Comparison of ENCODE assay signal across 10 cellular contexts in genomic region chr3:108208831-108209230, GRCh38. TPM values are rescaled to one million over a fixed set of nuclear protein-coding genes. Genes with fewer than 3 reads are reported as not detected.
A peak's percentile ranks its signal among the peaks of the same experiment; 100 is the strongest.
DNase-seq lines count a peak whose midpoint lies in the region; ATAC-seq and TF ChIP-seq lines count a peak whose summit lies in the region.
"Had no signal": no experiment of that assay in that cellular context is flagged by ENCODE, and none has a peak within 500 bp of the region (broad histone marks: within the 10 kb centered on the region; RNA-seq: fewer than 3 reads in every experiment).

No MANE protein-coding gene starts in this region.

- DNase-seq in activated B cell treated with CpG ODN at 0.5 μM for 24 hours, result no peak
- DNase-seq in NCI-H2196 (lab: John Stamatoyannopoulos, UW; ENCODE audit: unreplicated experiment), result no peak
- no peak for DNase-seq in glomerular visceral epithelial cell (ENCODE audit: extremely low spot score)
- DNase-seq in ureter (ENCODE audit: low spot score), result no peak
- DNase-seq in NCI-H1092 treated with DMSO at 0.1 percent for 48 hours (lab: John Stamatoyannopoulos, UW), result no peak
- DNase-seq: CD4-positive, alpha-beta T cell; NCI-H2107 had no signal

- peaks cover 38% of the 10 kb centered on the region for H3K4me1 Mint-ChIP-seq in activated B cell treated with CpG ODN at 0.5 μM for 24 hours

- H3K4me3 Mint-ChIP-seq in activated B cell treated with CpG ODN at 0.5 μM for 24 hours, result no peak overlapping the region
- H3K4me3 Mint-ChIP-seq: CD4-positive, alpha-beta T cell had no signal

- CTCF ChIA-PET in activated B cell treated with CpG ODN at 0.5 μM for 24 hours (lab: Charles Lee), result no interaction called here

- H3K27me3 Mint-ChIP-seq in activated B cell treated with CpG ODN at 0.5 μM for 24 hours, result no peaks in the 10 kb centered on the region
- H3K27me3 Mint-ChIP-seq: CD4-positive, alpha-beta T cell had no signal

- H3K9me3 Mint-ChIP-seq in activated B cell treated with CpG ODN at 0.5 μM for 24 hours, result no peaks in the 10 kb centered on the region
- H3K9me3 Mint-ChIP-seq: CD4-positive, alpha-beta T cell had no signal

- POLR2A ChIA-PET in activated B cell treated with CpG ODN at 0.5 μM for 24 hours (lab: Charles Lee), result no interaction called here

- peak overlapping the region; percentile 46 for H3K27ac Mint-ChIP-seq in activated B cell treated with CpG ODN at 0.5 μM for 24 hours
- H3K27ac Mint-ChIP-seq: CD4-positive, alpha-beta T cell had no signal

- intact Hi-C loops in activated B cell treated with CpG ODN at 0.5 μM for 24 hours (cut with micrococcal nuclease), result loop anchor here (1.0 kb wide), 2 partner anchors 9 kb away; no protein-coding TSS in a partner anchor

- peaks cover 74% of the 10 kb centered on the region for H3K36me3 Mint-ChIP-seq in activated B cell treated with CpG ODN at 0.5 μM for 24 hours (ENCODE audit: low read depth)

- ATAC-seq in GM18517 (IDR thresholded peaks at IDR 0.05; ENCODE audit: unreplicated experiment) (peak; percentile 97), GM19468 (IDR thresholded peaks at IDR 0.05; ENCODE audit: extremely low read depth, unreplicated experiment) (peak; percentile 51), HG02981 (IDR thresholded peaks at IDR 0.05; ENCODE audit: unreplicated experiment) (peak; percentile 94), activated B cell treated with CpG ODN at 0.5 μM for 24 hours (ENCODE audit: low read depth) (peak; percentile 62)

- TF ChIP-seq CTCF in activated B cell treated with CpG ODN at 0.5 μM for 24 hours (IDR thresholded peaks at IDR 0.05), result no peak

RNA-seq across cellular contexts. Expression of gene IFT57, which starts 13.4 kb away (rescaled TPM):
- total RNA-seq in activated B cell treated with CpG ODN at 0.5 μM for 24 hours (63.2 and 64.9 TPM in 2 replicates), ureter (46.8 TPM)
